ENCODE assay signal across 23 cellular contexts in genomic region chr16:82038941-82039340, GRCh38. TPM values are rescaled to one million over a fixed set of nuclear protein-coding genes. Genes with fewer than 3 reads are reported as not detected.
DNase-seq lines count a peak whose midpoint lies in the region; ATAC-seq and TF ChIP-seq lines count a peak whose summit lies in the region.
"Had no signal": no experiment of that assay in that cellular context is flagged by ENCODE, and none has a peak within 500 bp of the region (broad histone marks: within the 10 kb centered on the region; RNA-seq: fewer than 3 reads in every experiment).

No MANE protein-coding gene starts in this region.

- H3K9ac ChIP-seq in duodenal mucosa (ENCODE audit: low read depth in 1 of 2, low read length in 2 of 2) = peak overlapping the region; percentile 4 to 29
- H3K9ac ChIP-seq: BLaER1 treated with 17β-estradiol and CSF1 and Interleukin-3, amounts not matched to agents 10 nM and 100 nM had no signal

- no peaks in the 10 kb centered on the region for H3K9me3 ChIP-seq in duodenal mucosa (ENCODE audit: control insufficient read depth in 1 of 2, low read length in 2 of 2)
- no peaks in the 10 kb centered on the region for H3K9me3 ChIP-seq in right atrium auricular region
- H3K9me3 ChIP-seq: BLaER1 treated with 17β-estradiol and CSF1 and Interleukin-3, amounts not matched to agents 10 nM and 100 nM; SJCRH30 had no signal

- H3K36me3 ChIP-seq in duodenal mucosa (ENCODE audit: control insufficient read depth in 1 of 2, insufficient read depth in 2 of 2, low read length in 2 of 2) (peaks cover 0 to 4% of the 10 kb centered on the region in 2 donors), right atrium auricular region (no peaks in the 10 kb centered on the region)
- H3K36me3 ChIP-seq: BLaER1 treated with 17β-estradiol and CSF1 and Interleukin-3, amounts not matched to agents 10 nM and 100 nM; SJCRH30 had no signal

- DNase-seq in DMS153 (lab: John Stamatoyannopoulos, UW) (peak; percentile 30), DMS153 treated with DMSO at 0.1 percent for 48 hours (lab: John Stamatoyannopoulos, UW; ENCODE audit: unreplicated experiment) (no peak), COLO668 (lab: John Stamatoyannopoulos, UW; ENCODE audit: unreplicated experiment) (peak; percentile 60), NCI-H748 treated with DMSO at 0.1 percent for 48 hours (lab: John Stamatoyannopoulos, UW) (peak; percentile 47), right atrium auricular region (ENCODE audit: low spot score) (no peak)
- DNase-seq: CD8-positive, alpha-beta T cell; DND-41; GOT3; HCEC 1CT; Karpas-422; MV-4-11; NCI-H187 treated with DMSO at 0.1 percent for 48 hours; NCI-H446; NCI-H526; SJCRH30; T-cell had no signal

- H3K27ac ChIP-seq in duodenal mucosa (ENCODE audit: low read depth, low read length) (no peak overlapping the region), right atrium auricular region (no peak overlapping the region)
- H3K27ac ChIP-seq: 22Rv1; BLaER1 treated with 17β-estradiol and CSF1 and Interleukin-3, amounts not matched to agents 10 nM and 100 nM; SJCRH30 had no signal

- peak overlapping the region; percentile 85 to 90 for H3K4me3 ChIP-seq in duodenal mucosa (ENCODE audit: low read depth in 1 of 2, low read length in 2 of 2)
- H3K4me3 ChIP-seq in right atrium auricular region = no peak overlapping the region
- H3K4me3 ChIP-seq: BLaER1 treated with 17β-estradiol and CSF1 and Interleukin-3, amounts not matched to agents 10 nM and 100 nM; GM12878; SJCRH30 had no signal

- ATAC-seq in GM21390 (IDR thresholded peaks at IDR 0.05; ENCODE audit: unreplicated experiment) (no peak), GM18517 (IDR thresholded peaks at IDR 0.05; ENCODE audit: unreplicated experiment) (no peak)
- ATAC-seq: CD8-positive, alpha-beta T cell; GM12878; Panc1; T-cell had no signal

- TF ChIP-seq CTCF in right atrium auricular region (IDR thresholded peaks at IDR 0.05) = no peak

- H3K27me3 ChIP-seq in duodenal mucosa (ENCODE audit: control insufficient read depth in 1 of 2, insufficient read depth in 2 of 2, low read length in 2 of 2) = no peaks in the 10 kb centered on the region
- H3K27me3 ChIP-seq in right atrium auricular region = no peaks in the 10 kb centered on the region
- H3K27me3 ChIP-seq: BLaER1 treated with 17β-estradiol and CSF1 and Interleukin-3, amounts not matched to agents 10 nM and 100 nM; SJCRH30 had no signal

- H3K4me1 ChIP-seq in duodenal mucosa (ENCODE audit: control insufficient read depth in 1 of 2, insufficient read depth in 2 of 2, low read length in 2 of 2) (peaks cover 24 to 25% of the 10 kb centered on the region in 2 donors), right atrium auricular region (no peaks in the 10 kb centered on the region)
- H3K4me1 ChIP-seq: SJCRH30 had no signal

RNA-seq across cellular contexts. Expression of gene HSD17B2, which starts 3.9 kb away (rescaled TPM):
- not detected for total RNA-seq in right atrium auricular region
- total RNA-seq: CD8-positive, alpha-beta T cell; GM12878; SJCRH30; T-cell had no signal

RNA-seq across cellular contexts. Expression of gene SDR42E1, which starts 27.7 kb away (rescaled TPM):
- total RNA-seq in right atrium auricular region = under 1 TPM; 0.11 to 0.90 TPM

Comparison
In these comparisons a context has a peak if more than half of its experiments do, and no peak if none do; other contexts are left out.
1. DNase-seq: peak in DMS153 (single experiment), COLO668 (single experiment) and NCI-H748 treated with DMSO at 0.1 percent for 48 hours (single experiment); none in DMS153 treated with DMSO at 0.1 percent for 48 hours (single experiment) and right atrium auricular region (single experiment).
2. H3K4me3 ChIP-seq: peak in duodenal mucosa (2 of 2); none in right atrium auricular region (0 of 2).